Comparison of ENCODE assay signal across 20 cellular contexts in genomic region chr1:225430301-225430700, GRCh38.
"Had no signal": no experiment of that assay in that cellular context is flagged by ENCODE, and none has a peak within 500 bp of the region (broad histone marks: within the 10 kb centered on the region; RNA-seq: fewer than 3 reads in every experiment).

No MANE protein-coding gene starts in this region.

- H3K27me3 ChIP-seq: dorsolateral prefrontal cortex, gastroesophageal sphincter, suprapubic skin, upper lobe of left lung had no signal

- H3K36me3 ChIP-seq: gastroesophageal sphincter, lower lobe of right lung, prostate gland, suprapubic skin, upper lobe of left lung had no signal

- H3K4me3 ChIP-seq: dorsolateral prefrontal cortex, gastroesophageal sphincter, lower lobe of right lung, prostate gland, suprapubic skin, upper lobe of left lung had no signal

- H3K27ac Mint-ChIP-seq: activated B cell treated with CpG ODN at 0.5 μM for 24 hours, endodermal cell had no signal

- H3K27me3 Mint-ChIP-seq: activated B cell treated with CpG ODN at 0.5 μM for 24 hours had no signal

- H3K27ac ChIP-seq: gastroesophageal sphincter, lower lobe of right lung, prostate gland, suprapubic skin, upper lobe of left lung had no signal

- DNase-seq: activated B cell treated with CpG ODN at 0.5 μM for 24 hours; activated CD4-positive, alpha-beta T cell treated with anti-CD3 and anti-CD28 coated beads, Interleukin-2, amount 50 U/mL, for 1 hour; activated naive CD8-positive, alpha-beta T cell treated with anti-CD3 and anti-CD28 coated beads, Interleukin-2, amount 10 ng/mL, durations not matched to agents 7 days and 5 days; activated T-cell treated with anti-CD3 and anti-CD28 coated beads, Interleukin-2, amount 50 U/mL, for 4 hours; dorsolateral prefrontal cortex; endodermal cell; erythroblast; left colon; lower lobe of right lung; nucleus accumbens; right cardiac atrium; SIG-M5; small intestine; stimulated activated CD4-positive, alpha-beta T cell treated with anti-CD3 and anti-CD28 coated beads, Interleukin-4, amount 100 ng/mL, for 4 hours; stimulated activated CD8-positive, alpha-beta memory T cell treated with anti-CD3 and anti-CD28 coated beads, Interleukin-4, amount 100 ng/mL, for 48 hours; stimulated activated naive CD4-positive, alpha-beta T cell treated with Interleukin-2 at 50 U/mL for 16 hours had no signal

- H3K4me1 ChIP-seq: prostate gland had no signal

- H3K4me3 Mint-ChIP-seq: activated B cell treated with CpG ODN at 0.5 μM for 24 hours; activated naive CD8-positive, alpha-beta T cell treated with anti-CD3 and anti-CD28 coated beads, Interleukin-2, amount 10 ng/mL, durations not matched to agents 7 days and 5 days; activated T-cell treated with anti-CD3 and anti-CD28 coated beads, Interleukin-2, amount 50 U/mL, for 4 hours; endodermal cell had no signal

- H3K9me3 Mint-ChIP-seq: activated B cell treated with CpG ODN at 0.5 μM for 24 hours; activated naive CD8-positive, alpha-beta T cell treated with anti-CD3 and anti-CD28 coated beads, Interleukin-2, amount 10 ng/mL, durations not matched to agents 7 days and 5 days; activated T-cell treated with anti-CD3 and anti-CD28 coated beads, Interleukin-2, amount 50 U/mL, for 4 hours had no signal

- H3K9me3 ChIP-seq: gastroesophageal sphincter, lower lobe of right lung, prostate gland, suprapubic skin, upper lobe of left lung had no signal
